16 cellular contexts compared by ENCODE assay signal in genomic region chr18:12621737-12622306, GRCh38. TPM values are rescaled to one million over a fixed set of nuclear protein-coding genes. Genes with fewer than 3 reads are reported as not detected.
DNase-seq lines count a peak whose midpoint lies in the region; ATAC-seq and TF ChIP-seq lines count a peak whose summit lies in the region.
"Had no signal": no experiment of that assay in that cellular context is flagged by ENCODE, and none has a peak within 500 bp of the region (broad histone marks: within the 10 kb centered on the region; RNA-seq: fewer than 3 reads in every experiment).

No MANE protein-coding gene starts in this region.

- POLR2A ChIA-PET in AG04450 (lab: Yijun Ruan, JAX), result no interaction called here

- H3K4me1 Mint-ChIP-seq in endodermal cell, result no peaks in the 10 kb centered on the region
- H3K4me1 Mint-ChIP-seq: H9; mesothelial cell of epicardium; stimulated activated naive CD8-positive, alpha-beta T cell treated with anti-CD3 and anti-CD28 coated beads, Interleukin-15, amount 100 ng/mL, for 72 hours had no signal

- H3K27me3 ChIP-seq in AG04450 (ENCODE audit: control insufficient read depth, insufficient read depth, low read length), result no peaks in the 10 kb centered on the region
- H3K27me3 ChIP-seq in endodermal cell (ENCODE audit: control insufficient read depth, insufficient read depth, low read length, poor library complexity, severe bottlenecking), result no peaks in the 10 kb centered on the region
- no peaks in the 10 kb centered on the region for H3K27me3 ChIP-seq in spleen (replicated peaks in 1 of 7)
- H3K27me3 ChIP-seq: heart left ventricle, neutrophil had no signal

- H3K36me3 ChIP-seq in endodermal cell (ENCODE audit: control insufficient read depth, insufficient read depth, low read length) (no peaks in the 10 kb centered on the region), spleen (no peaks in the 10 kb centered on the region)
- H3K36me3 ChIP-seq: heart left ventricle, neutrophil had no signal

- no peaks in the 10 kb centered on the region for H3K9me3 Mint-ChIP-seq in endodermal cell
- H3K9me3 Mint-ChIP-seq: activated T-helper 2 cell treated with anti-CD3 and anti-CD28 coated beads, Interferon-gamma antibody, Interleukin-2, Interleukin-4, amounts not matched to agents 10 μg/mL and 5 μg/mL and 100 μg/mL, durations not matched to agents 14 hours and 24 hours and 36 hours; H9; stimulated activated naive CD8-positive, alpha-beta T cell treated with anti-CD3 and anti-CD28 coated beads, Interleukin-15, amount 100 ng/mL, for 72 hours had no signal

- H3K9ac ChIP-seq in endodermal cell (ENCODE audit: extremely low read depth, low read length, poor library complexity, severe bottlenecking), result no peak overlapping the region

- WGBS in endodermal cell (ENCODE audit: insufficient coverage in 1 of 2, insufficient read length in 1 of 2), 2 experiments, result 60 to 87% methylated on average over 1 to 4 of the region's 5 CpGs
- 87 to 92% (median 90%) methylated on average over 5 of the region's 5 CpGs for WGBS in spleen, 5 donors

- H3K4me3 ChIP-seq in AG04450 (ENCODE audit: low read depth, low read length) (no peak overlapping the region), endodermal cell (ENCODE audit: low read length) (no peak overlapping the region), spleen (no peak overlapping the region)
- H3K4me3 ChIP-seq: heart left ventricle, skin epidermis had no signal

- H3K9me3 ChIP-seq in AG04450 (ENCODE audit: control insufficient read depth, insufficient read depth, low read length) (no peaks in the 10 kb centered on the region), endodermal cell (ENCODE audit: control insufficient read depth, low read length) (no peaks in the 10 kb centered on the region), spleen (no peaks in the 10 kb centered on the region)
- H3K9me3 ChIP-seq: heart left ventricle, neutrophil had no signal

- intact Hi-C loops in spleen (cut with DNase I; ENCODE audit: low total_unique reads), result no loop called here

- H3K27ac ChIP-seq in AG04450 (ENCODE audit: low read depth, low read length) (no peak overlapping the region), endodermal cell (ENCODE audit: low read depth, low read length) (no peak overlapping the region), spleen (no peak overlapping the region)
- H3K27ac ChIP-seq: heart left ventricle, neutrophil, skin epidermis had no signal

- TF ChIP-seq CTCF in AG04450 (IDR thresholded peaks at IDR 0.05; ENCODE audit: low read depth, low read length), result no peak
- no peak for TF ChIP-seq CTCF in endodermal cell (conservative IDR thresholded peaks at IDR 0.05)
- no peak for TF ChIP-seq CTCF in spleen (IDR thresholded peaks at IDR 0.05 in 8 of 11, conservative IDR thresholded peaks at IDR 0.05 in 3 of 11)

- H3K4me1 ChIP-seq in endodermal cell (ENCODE audit: control insufficient read depth, insufficient read depth, low read length) (no peaks in the 10 kb centered on the region), spleen (no peaks in the 10 kb centered on the region)
- H3K4me1 ChIP-seq: heart left ventricle had no signal

- peaks cover 2% of the 10 kb centered on the region for H3K36me3 Mint-ChIP-seq in endodermal cell (ENCODE audit: low read depth)

- H3K4me3 Mint-ChIP-seq in endodermal cell, result no peak overlapping the region
- H3K4me3 Mint-ChIP-seq: H9; mesothelial cell of epicardium; stimulated activated naive CD8-positive, alpha-beta T cell treated with anti-CD3 and anti-CD28 coated beads, Interleukin-15, amount 100 ng/mL, for 72 hours had no signal

- CTCF ChIA-PET in AG04450 (lab: Charles Lee), result no interaction called here

- no peak for ATAC-seq in stimulated activated naive CD8-positive, alpha-beta T cell treated with anti-CD3 and anti-CD28 coated beads, Interleukin-15, Interleukin-2, amounts not matched to agents 100 U/mL and 50 U/mL, for 24 hours
- ATAC-seq: stimulated activated naive CD8-positive, alpha-beta T cell treated with anti-CD3 and anti-CD28 coated beads, Interleukin-15, amount 100 ng/mL, for 72 hours had no signal

- H3K27me3 Mint-ChIP-seq in endodermal cell (ENCODE audit: insufficient read depth), result no peaks in the 10 kb centered on the region
- H3K27me3 Mint-ChIP-seq: stimulated activated naive CD8-positive, alpha-beta T cell treated with anti-CD3 and anti-CD28 coated beads, Interleukin-15, amount 100 ng/mL, for 72 hours had no signal

- TF ChIP-seq POLR2A in spleen (IDR thresholded peaks at IDR 0.05), result no peak

- DNase-seq in AG04450 (ENCODE audit: low read depth, low spot score) (peak; percentile 59), HT1080 (ENCODE audit: low read depth) (peak; percentile 65), SW480 (ENCODE audit: low spot score) (peak; percentile 20), fibroblast of peridontal ligament (ENCODE audit: extremely low read depth) (peak; percentile 73), NCI-H2171 (lab: John Stamatoyannopoulos, UW) (no peak), endodermal cell (no peak), spleen (no peak)
- no peak for DNase-seq in stimulated activated naive CD8-positive, alpha-beta T cell treated with anti-CD3 and anti-CD28 coated beads, Interleukin-15, Interleukin-2, amounts not matched to agents 100 U/mL and 50 U/mL, for 24 hours
- DNase-seq: effector CD4-positive, alpha-beta T cell; H9; heart left ventricle; stimulated activated naive CD8-positive, alpha-beta T cell treated with anti-CD3 and anti-CD28 coated beads, Interleukin-15, amount 100 ng/mL, for 72 hours had no signal

- no peak overlapping the region for H3K27ac Mint-ChIP-seq in endodermal cell
- H3K27ac Mint-ChIP-seq: activated T-helper 2 cell treated with anti-CD3 and anti-CD28 coated beads, Interferon-gamma antibody, Interleukin-2, Interleukin-4, amounts not matched to agents 10 μg/mL and 5 μg/mL and 100 μg/mL, durations not matched to agents 14 hours and 24 hours and 36 hours; mesothelial cell of epicardium had no signal

RNA-seq across cellular contexts. Expression of gene SPIRE1, which starts 36.1 kb away (rescaled TPM):
- 16.3 and 22.2 TPM in 2 replicates for polyA plus RNA-seq in AG04450 (2011; rRNA removed)
- polyA minus RNA-seq in AG04450 (2011; rRNA and poly(A)+ RNA removed), result 23.8 and 25.5 TPM in 2 replicates
- 13.6 and 14.8 TPM in 2 replicates for total RNA-seq in HT1080 (2014; rRNA removed; shearing (Covaris generic))
- 13.6 and 17.2 TPM in 2 replicates for polyA plus RNA-seq in HT1080 (2015; cell fraction: cytosol; rRNA removed)
- 13.9 and 15.4 TPM in 2 replicates for polyA plus RNA-seq in HT1080 (2015; cell fraction: nucleus; rRNA removed)
- total RNA-seq in endodermal cell, result 10 to 100 TPM; 14.2 to 17.2 TPM
- 11.6 TPM for polyA plus RNA-seq in endodermal cell (2013, experiment 1 of 2)
- polyA plus RNA-seq in endodermal cell (2013, experiment 2 of 2), result 9.6 TPM
- total RNA-seq in spleen, result 10 to 100 TPM in 6 of 7 donors, 1 to 10 TPM in 1; 9.2 to 19.4 (median 13.7) TPM
- 1 to 10 TPM; 1.4 to 2.9 (median 1.6) TPM for polyA plus RNA-seq in spleen

Comparison
In these comparisons a context has a peak if more than half of its experiments do, and no peak if none do; other contexts are left out.
1. DNase-seq: peak in AG04450 (single experiment), HT1080 (single experiment), SW480 (single experiment) and fibroblast of peridontal ligament (single experiment); none in NCI-H2171 (single experiment), endodermal cell (single experiment), spleen (single experiment) and stimulated activated naive CD8-positive, alpha-beta T cell treated with anti-CD3 and anti-CD28 coated beads, Interleukin-15, Interleukin-2, amounts not matched to agents 100 U/mL and 50 U/mL, for 24 hours (single experiment).